12 cellular contexts compared by ENCODE assay signal in genomic region chr18:58562999-58563667, GRCh38.
DNase-seq lines count a peak whose midpoint lies in the region; ATAC-seq, FAIRE-seq and TF ChIP-seq lines count a peak whose summit lies in the region.
"Had no signal": no experiment of that assay in that cellular context is flagged by ENCODE, and none has a peak within 500 bp of the region (broad histone marks: within the 10 kb centered on the region; RNA-seq: fewer than 3 reads in every experiment).

No MANE protein-coding gene starts in this region.

- H3K4me2 ChIP-seq in GM23248 (ENCODE audit: unreplicated experiment), result no peak overlapping the region

- H3K27me3 ChIP-seq in GM23248 (replicated peaks; ENCODE audit: insufficient read depth) (no peaks in the 10 kb centered on the region), small intestine (ENCODE audit: control insufficient read depth in 2 of 2, insufficient read depth in 2 of 2, low read length in 2 of 2) (no peaks in the 10 kb centered on the region)

- H2AFZ ChIP-seq in GM23248, result no peak overlapping the region

- in situ Hi-C loops in GM23248 (cut with MboI), result no loop called here

- H3K4me1 ChIP-seq in GM23248 (ENCODE audit: insufficient read depth) (peaks cover 13% of the 10 kb centered on the region), small intestine (ENCODE audit: control insufficient read depth in 2 of 2, insufficient read depth in 1 of 2, low read depth in 1 of 2, low read length in 1 of 2) (peaks cover 0 to 5% of the 10 kb centered on the region in 2 donors)

- H3K9me2 ChIP-seq in GM23248 (ENCODE audit: insufficient read depth), result no peaks in the 10 kb centered on the region

- H3K79me2 ChIP-seq in GM23248 (ENCODE audit: insufficient read depth), result peaks cover 97% of the 10 kb centered on the region

- DNase-seq in GM10266 (ENCODE audit: extremely low spot score) (peak; percentile 47), GM23248 (no peak), DMS 273 (lab: John Stamatoyannopoulos, UW; ENCODE audit: unreplicated experiment) (no peak), small intestine (no peak), mesenteric fat pad (ENCODE audit: low spot score) (no peak)
- DNase-seq: C1 segment of cervical spinal cord; kidney; NCI-H2171 treated with DMSO at 0.1 percent for 48 hours; stimulated activated CD4-positive, alpha-beta T cell treated with anti-CD3 and anti-CD28 coated beads, Interleukin-2, amount 100 ng/mL, for 48 hours had no signal

- peaks cover 4% of the 10 kb centered on the region; the same call in 1 of the 2 replicates for H3K36me3 ChIP-seq in GM23248 (ENCODE audit: low read depth)
- no peaks in the 10 kb centered on the region for H3K36me3 ChIP-seq in small intestine (ENCODE audit: control insufficient read depth in 2 of 2, insufficient read depth in 2 of 2, low read length in 2 of 2)

- peak; percentile 47 for ATAC-seq in GM18907 (IDR thresholded peaks at IDR 0.05; ENCODE audit: unreplicated experiment)
- ATAC-seq in HG02588 (IDR thresholded peaks at IDR 0.05; ENCODE audit: unreplicated experiment), result peak; percentile 55
- peak; percentile 66 for ATAC-seq in HG03520 (IDR thresholded peaks at IDR 0.05; ENCODE audit: unreplicated experiment)

- peaks cover 7% of the 10 kb centered on the region for H4K20me1 ChIP-seq in GM23248 (ENCODE audit: insufficient read depth)

- H3K27ac ChIP-seq in GM23248, result no peak overlapping the region
- H3K27ac ChIP-seq in small intestine (ENCODE audit: low read depth in 1 of 2, low read length in 1 of 2), result no peak overlapping the region

- no peak overlapping the region for H3K9ac ChIP-seq in GM23248

- no peak for TF ChIP-seq CTCF in GM10266 (IDR thresholded peaks at IDR 0.05; ENCODE audit: control insufficient read depth, insufficient read depth, low read depth, missing control alignments)

- H3K4me3 ChIP-seq in GM23248, result no peak overlapping the region
- H3K4me3 ChIP-seq in small intestine (ENCODE audit: low read depth in 1 of 2, low read length in 2 of 2), result no peak overlapping the region

- FAIRE-seq in small intestine (lab: Jason Lieb, UNC), result no peak
- FAIRE-seq: kidney had no signal

- H3K9me3 ChIP-seq in GM23248 (ENCODE audit: low read depth) (no peaks in the 10 kb centered on the region), small intestine (ENCODE audit: control insufficient read depth, low read depth) (no peaks in the 10 kb centered on the region)

- peaks cover 26% of the 10 kb centered on the region for H3F3A ChIP-seq in GM23248 (ENCODE audit: insufficient read depth)

- 88 to 91% methylated on average over 1 of the region's 1 CpG for WGBS in GM23248 (ENCODE audit: low coverage in 1 of 2, low lambda C conversion rate in 2 of 2, missing lambda C conversion rate in 2 of 2), 2 experiments
- 43 to 86% (median 72%) methylated on average over 1 of the region's 1 CpG for WGBS in small intestine, 3 donors
